In the genomic region with DNA sequence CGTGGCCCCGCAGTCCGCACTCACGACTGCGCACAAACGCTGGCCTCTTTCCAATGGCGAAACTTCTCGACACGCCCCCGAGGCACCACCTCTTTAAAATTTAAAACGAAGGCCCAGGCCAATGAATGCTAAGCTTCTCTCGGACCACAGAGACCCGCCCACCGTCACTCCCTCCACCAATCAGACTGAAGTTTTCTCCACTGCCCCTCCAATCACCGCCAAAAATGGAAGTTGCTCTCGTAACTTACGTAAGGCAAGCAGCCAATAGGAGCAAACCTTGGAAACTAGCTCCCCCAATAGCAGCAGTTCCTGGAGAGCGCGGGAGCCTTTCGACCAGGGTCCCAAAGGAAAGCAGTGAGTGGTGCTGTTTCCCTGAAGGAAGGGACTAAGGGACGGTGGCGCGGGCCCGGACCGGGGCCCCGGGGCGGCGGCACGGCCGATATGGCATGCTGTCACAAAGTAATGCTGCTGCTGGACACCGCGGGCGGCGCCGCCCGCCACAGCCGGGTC, we compare ENCODE assay signal across 8 cellular contexts. TPM values are rescaled to one million over a fixed set of nuclear protein-coding genes. Genes with fewer than 3 reads are reported as not detected.
DNase-seq lines count a peak whose midpoint lies in the region; ATAC-seq, FAIRE-seq and TF ChIP-seq lines count a peak whose summit lies in the region.

A gene with protein sequence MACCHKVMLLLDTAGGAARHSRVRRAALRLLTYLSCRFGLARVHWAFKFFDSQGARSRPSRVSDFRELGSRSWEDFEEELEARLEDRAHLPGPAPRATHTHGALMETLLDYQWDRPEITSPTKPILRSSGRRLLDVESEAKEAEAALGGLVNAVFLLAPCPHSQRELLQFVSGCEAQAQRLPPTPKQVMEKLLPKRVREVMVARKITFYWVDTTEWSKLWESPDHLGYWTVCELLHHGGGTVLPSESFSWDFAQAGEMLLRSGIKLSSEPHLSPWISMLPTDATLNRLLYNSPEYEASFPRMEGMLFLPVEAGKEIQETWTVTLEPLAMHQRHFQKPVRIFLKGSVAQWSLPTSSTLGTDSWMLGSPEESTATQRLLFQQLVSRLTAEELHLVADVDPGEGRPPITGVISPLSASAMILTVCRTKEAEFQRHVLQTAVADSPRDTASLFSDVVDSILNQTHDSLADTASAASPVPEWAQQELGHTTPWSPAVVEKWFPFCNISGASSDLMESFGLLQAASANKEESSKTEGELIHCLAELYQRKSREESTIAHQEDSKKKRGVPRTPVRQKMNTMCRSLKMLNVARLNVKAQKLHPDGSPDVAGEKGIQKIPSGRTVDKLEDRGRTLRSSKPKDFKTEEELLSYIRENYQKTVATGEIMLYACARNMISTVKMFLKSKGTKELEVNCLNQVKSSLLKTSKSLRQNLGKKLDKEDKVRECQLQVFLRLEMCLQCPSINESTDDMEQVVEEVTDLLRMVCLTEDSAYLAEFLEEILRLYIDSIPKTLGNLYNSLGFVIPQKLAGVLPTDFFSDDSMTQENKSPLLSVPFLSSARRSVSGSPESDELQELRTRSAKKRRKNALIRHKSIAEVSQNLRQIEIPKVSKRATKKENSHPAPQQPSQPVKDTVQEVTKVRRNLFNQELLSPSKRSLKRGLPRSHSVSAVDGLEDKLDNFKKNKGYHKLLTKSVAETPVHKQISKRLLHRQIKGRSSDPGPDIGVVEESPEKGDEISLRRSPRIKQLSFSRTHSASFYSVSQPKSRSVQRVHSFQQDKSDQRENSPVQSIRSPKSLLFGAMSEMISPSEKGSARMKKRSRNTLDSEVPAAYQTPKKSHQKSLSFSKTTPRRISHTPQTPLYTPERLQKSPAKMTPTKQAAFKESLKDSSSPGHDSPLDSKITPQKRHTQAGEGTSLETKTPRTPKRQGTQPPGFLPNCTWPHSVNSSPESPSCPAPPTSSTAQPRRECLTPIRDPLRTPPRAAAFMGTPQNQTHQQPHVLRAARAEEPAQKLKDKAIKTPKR (N-terminal part only) (plus strand): TSS at position 324 of the 510 bp plus-strand sequence. CDS start 118 bp downstream, at position 442.

- peak within 1 kb of the TSS; percentile 75 for H3K9ac ChIP-seq in HepG2 (ENCODE audit: insufficient read depth, low read depth, low read length)

- peaks cover 38% of the 10 kb centered on the region for H3K4me1 Mint-ChIP-seq in CD14-positive monocyte
- H3K4me1 Mint-ChIP-seq in activated CD4-positive, alpha-beta T cell treated with anti-CD3 and anti-CD28 coated beads, Interleukin-2, amount 10 ng/mL, durations not matched to agents 7 days and 5 days = peaks cover 31% of the 10 kb centered on the region
- peaks cover 36% of the 10 kb centered on the region for H3K4me1 Mint-ChIP-seq in dendritic cell treated with granulocyte-macrophage colony-stimulating factor and Interleukin-4, amounts not matched to agents 40 ng/mL and 50 ng/mL, for 4 days (ENCODE audit: low read depth)

- peak within 1 kb of the TSS; percentile 63 for H2AFZ ChIP-seq in HepG2 (ENCODE audit: low read length)

- BruUV-seq in HepG2 (replicated peaks; lab: Mats Ljungman, UMichigan) = no TSS peak

- in situ Hi-C loops in HepG2 (cut with HindIII; ENCODE audit: extremely low pct_ligation_motif_present, low pct_unique_long_range_greater_than_20kb) = no loop called here

- peak; percentile 97 for ATAC-seq in GM19395 (IDR thresholded peaks at IDR 0.05; ENCODE audit: unreplicated experiment)
- ATAC-seq in HG03558 (IDR thresholded peaks at IDR 0.05; ENCODE audit: extremely low read depth, unreplicated experiment) = peak; percentile 95
- peak; percentile 94 for ATAC-seq in HepG2

- H3K27me3 ChIP-seq in HepG2 (ENCODE audit: control insufficient read depth in 1 of 2, insufficient read depth in 2 of 2, low read length in 2 of 2) = peaks cover 0 to 4% of the 10 kb centered on the region in 2 experiments; a peak in 1 of 5 replicates

- H3K36me3 Mint-ChIP-seq in CD14-positive monocyte = peaks cover 2 to 8% of the 10 kb centered on the region in 2 donors
- peaks cover 25% of the 10 kb centered on the region for H3K36me3 Mint-ChIP-seq in activated CD4-positive, alpha-beta T cell treated with anti-CD3 and anti-CD28 coated beads, Interleukin-2, amount 10 ng/mL, durations not matched to agents 7 days and 5 days (ENCODE audit: low read depth)
- H3K36me3 Mint-ChIP-seq in dendritic cell treated with granulocyte-macrophage colony-stimulating factor and Interleukin-4, amounts not matched to agents 40 ng/mL and 50 ng/mL, for 4 days (ENCODE audit: low read depth) = no peaks in the 10 kb centered on the region

- WGBS in HepG2 (ENCODE audit: low lambda C conversion rate) = under 1% methylated on average over 28 of the region's 37 CpGs

- H3K27ac Mint-ChIP-seq in CD14-positive monocyte = peak within 1 kb of the TSS in 6 of 7 donors; percentile 35 to 78 (median 58)
- H3K27ac Mint-ChIP-seq in activated CD4-positive, alpha-beta T cell treated with anti-CD3 and anti-CD28 coated beads, Interleukin-2, amount 10 ng/mL, durations not matched to agents 7 days and 5 days = peak within 1 kb of the TSS; percentile 79
- peak within 1 kb of the TSS; percentile 45 for H3K27ac Mint-ChIP-seq in dendritic cell treated with granulocyte-macrophage colony-stimulating factor and Interleukin-4, amounts not matched to agents 40 ng/mL and 50 ng/mL, for 4 days

- peak within 1 kb of the TSS; percentile 73 for H3K27ac ChIP-seq in HepG2 (ENCODE audit: extremely low read length, insufficient read depth, low read length)

- H3K79me2 ChIP-seq in HepG2 (ENCODE audit: insufficient read depth, low read length) = peaks cover 46% of the 10 kb centered on the region

- H3K27me3 Mint-ChIP-seq in CD14-positive monocyte (ENCODE audit: low read depth in 3 of 3) = peaks cover 9 to 21% (median 19%) of the 10 kb centered on the region in 3 donors
- H3K27me3 Mint-ChIP-seq in activated CD4-positive, alpha-beta T cell treated with anti-CD3 and anti-CD28 coated beads, Interleukin-2, amount 10 ng/mL, durations not matched to agents 7 days and 5 days = peaks cover 11% of the 10 kb centered on the region
- peaks cover 13% of the 10 kb centered on the region for H3K27me3 Mint-ChIP-seq in dendritic cell treated with granulocyte-macrophage colony-stimulating factor and Interleukin-4, amounts not matched to agents 40 ng/mL and 50 ng/mL, for 4 days

- H3K9me3 Mint-ChIP-seq in CD14-positive monocyte = peaks cover 0 to 3% (median 0%) of the 10 kb centered on the region in 7 donors
- no peaks in the 10 kb centered on the region for H3K9me3 Mint-ChIP-seq in activated CD4-positive, alpha-beta T cell treated with anti-CD3 and anti-CD28 coated beads, Interleukin-2, amount 10 ng/mL, durations not matched to agents 7 days and 5 days
- H3K9me3 Mint-ChIP-seq in dendritic cell treated with granulocyte-macrophage colony-stimulating factor and Interleukin-4, amounts not matched to agents 40 ng/mL and 50 ng/mL, for 4 days = no peaks in the 10 kb centered on the region

- no peak for TF ChIP-seq RAD21 in HepG2 (CRISPR knock-in tag; IDR thresholded peaks at IDR 0.05)

- peaks cover 34% of the 10 kb centered on the region for H3K4me1 ChIP-seq in HepG2 (ENCODE audit: insufficient read depth, low read length)

- H3K9me3 ChIP-seq in HepG2 (ENCODE audit: low read length) = no peaks in the 10 kb centered on the region

- POLR2A ChIA-PET in activated CD4-positive, alpha-beta T cell treated with anti-CD3 and anti-CD28 coated beads, Interleukin-2, amount 10 ng/mL, durations not matched to agents 7 days and 5 days (lab: Charles Lee) = interaction anchor here (0.5 kb wide), 1 partner anchor 1043 kb away, joined by 3 read pairs; no protein-coding TSS in a partner anchor
- POLR2A ChIA-PET in HepG2 (lab: Yijun Ruan, JAX) = interaction anchor here (0.7 to 0.9 kb wide), 3 partner anchors 9 to 240 kb away, joined by 3 to 8 read pairs (median 4); a partner anchor contains a TSS

- H4K20me1 ChIP-seq in HepG2 (ENCODE audit: insufficient read depth, low read length) = no peaks in the 10 kb centered on the region

- CTCF ChIA-PET in activated CD4-positive, alpha-beta T cell treated with anti-CD3 and anti-CD28 coated beads, Interleukin-2, amount 10 ng/mL, durations not matched to agents 7 days and 5 days (lab: Charles Lee) = interaction anchor here (0.9 kb wide), 1 partner anchor 46 kb away, joined by 3 read pairs; no protein-coding TSS in a partner anchor
- CTCF ChIA-PET in HepG2 (lab: Yijun Ruan, JAX; ENCODE audit: low intra/inter-chr PET ratio, low total read pairs) = no interaction called here

- DNase-seq in CD14-positive monocyte (ENCODE audit: low spot score) (peak; percentile 97), NCI-H748 (lab: John Stamatoyannopoulos, UW; ENCODE audit: unreplicated experiment) (peak; percentile 98), HepG2 (ENCODE audit: low spot score) (peak; percentile 99)
- DNase-seq in activated CD4-positive, alpha-beta T cell treated with anti-CD3 and anti-CD28 coated beads, Interleukin-2, amount 10 ng/mL, durations not matched to agents 7 days and 5 days = peak; percentile 98
- peak; percentile 82 to 89 for DNase-seq in stimulated activated CD4-positive, alpha-beta T cell treated with anti-CD3 and anti-CD28 coated beads, Interleukin-2, amount 100 ng/mL, for 48 hours

- FAIRE-seq in HepG2 (lab: Jason Lieb, UNC) = peak; percentile 100

- intact Hi-C loops in CD14-positive monocyte (cut with micrococcal nuclease) (loop anchor here in 1 of 2 donors (10.0 kb wide), 3 partner anchors 240 to 1110 kb away; a partner anchor contains a TSS), HepG2 (cut with micrococcal nuclease; ENCODE audit: unreplicated experiment) (no loop called here)
- intact Hi-C loops in dendritic cell treated with granulocyte-macrophage colony-stimulating factor and Interleukin-4, amounts not matched to agents 40 ng/mL and 50 ng/mL, for 4 days (cut with micrococcal nuclease) = no loop called here

- TF ChIP-seq POLR2A in HepG2 (IDR thresholded peaks at IDR 0.05; ENCODE audit: insufficient read depth in 1 of 2, low read depth in 2 of 2, low read length in 2 of 2) = peak; percentile 68 to 81

- no peak for TF ChIP-seq EP300 in HepG2 (IDR thresholded peaks at IDR 0.05; ENCODE audit: low read depth in 2 of 2, low read length in 2 of 2)
- TF ChIP-seq EP300 in HepG2 (CRISPR knock-in tag; IDR thresholded peaks at IDR 0.05; ENCODE audit: borderline replicate concordance) = no peak

- H3K36me3 ChIP-seq in HepG2 (replicated peaks in 1 of 2; ENCODE audit: control insufficient read depth in 1 of 2, insufficient read depth in 2 of 2, low read length in 2 of 2) = peaks cover 2 to 6% of the 10 kb centered on the region in 2 experiments; a peak in 4 of 5 replicates

- peak within 1 kb of the TSS; percentile 86 to 94 for H3K4me3 Mint-ChIP-seq in CD14-positive monocyte
- H3K4me3 Mint-ChIP-seq in activated CD4-positive, alpha-beta T cell treated with anti-CD3 and anti-CD28 coated beads, Interleukin-2, amount 10 ng/mL, durations not matched to agents 7 days and 5 days = peak within 1 kb of the TSS; percentile 85
- peak within 1 kb of the TSS; percentile 82 for H3K4me3 Mint-ChIP-seq in dendritic cell treated with granulocyte-macrophage colony-stimulating factor and Interleukin-4, amounts not matched to agents 40 ng/mL and 50 ng/mL, for 4 days

- H3K4me3 ChIP-seq in HepG2 (replicated peaks in 1 of 3; ENCODE audit: insufficient read depth in 1 of 3, low read depth in 2 of 3, low read length in 3 of 3) = peak within 1 kb of the TSS; percentile 81 to 87 (median 81)

- no peak for TF ChIP-seq CTCF in CD14-positive monocyte (IDR thresholded peaks at IDR 0.05)
- TF ChIP-seq CTCF in HepG2 (CRISPR knock-in tag; IDR thresholded peaks at IDR 0.05) = no peak

- peak within 1 kb of the TSS; percentile 76 for H3K4me2 ChIP-seq in HepG2 (ENCODE audit: low read depth, low read length)

RNA-seq across cellular contexts. Expression of the gene that starts here (rescaled TPM):
- polyA plus RNA-seq in CD14-positive monocyte = not detected
- 10 to 100 TPM; 28.8 to 29.8 TPM for total RNA-seq in activated CD4-positive, alpha-beta T cell treated with anti-CD3 and anti-CD28 coated beads, Interleukin-2, amount 10 ng/mL, durations not matched to agents 7 days and 5 days
- total RNA-seq in HepG2 (2016; rRNA removed; fragmentation: Illumina TruSeq; extraction: Trizol) = 14.3 and 14.8 TPM in 2 replicates
- 2.6 and 3.4 TPM in 2 replicates for total RNA-seq in HepG2 (2016; cell fraction: cytosol; rRNA removed; fragmentation: Illumina TruSeq; extraction: Trizol; ENCODE audit: low read depth)
- 13.0 and 13.8 TPM in 2 replicates for total RNA-seq in HepG2 (2016; cell fraction: insoluble cytoplasmic fraction; rRNA removed; fragmentation: Illumina TruSeq; extraction: Trizol)
- 5.7 and 6.1 TPM in 2 replicates for total RNA-seq in HepG2 (2016; cell fraction: membrane; rRNA removed; fragmentation: Illumina TruSeq; extraction: Trizol)
- total RNA-seq in HepG2 (2016; cell fraction: nucleus; rRNA removed; fragmentation: Illumina TruSeq; extraction: Trizol) = 24.1 and 25.6 TPM in 2 replicates
- 3.3 and 4.1 TPM in 2 replicates for polyA plus RNA-seq in HepG2 (2011; rRNA removed)
- polyA plus RNA-seq in HepG2 (2011; cell fraction: cytosol; rRNA removed) = 1.7 and 2.0 TPM in 2 replicates
- 8.1 and 12.8 TPM in 2 replicates for polyA plus RNA-seq in HepG2 (2011; cell fraction: nucleus; rRNA removed)
- polyA plus RNA-seq in HepG2 (2012) = 2.6 and 5.2 TPM in 2 replicates
- polyA plus RNA-seq in HepG2 (2016; cell fraction: cytosol; fragmentation: Illumina TruSeq; extraction: Trizol; ENCODE audit: low read depth) = 1.4 and 1.7 TPM in 2 replicates
- polyA plus RNA-seq in HepG2 (2016; cell fraction: insoluble cytoplasmic fraction; fragmentation: Illumina TruSeq; extraction: Trizol; ENCODE audit: low read depth) = 9.6 and 12.3 TPM in 2 replicates
- polyA plus RNA-seq in HepG2 (2016; cell fraction: membrane; fragmentation: Illumina TruSeq; extraction: Trizol; ENCODE audit: low read depth) = 2.4 and 2.7 TPM in 2 replicates
- polyA plus RNA-seq in HepG2 (2016; cell fraction: nucleus; fragmentation: Illumina TruSeq; extraction: Trizol; ENCODE audit: insufficient read depth, low read depth) = 35.2 and 38.1 TPM in 2 replicates
- polyA minus RNA-seq in HepG2 (2011; rRNA and poly(A)+ RNA removed; ENCODE audit: low replicate concordance) = 12.6 and 58.7 TPM in 2 replicates
- 3.0 and 3.7 TPM in 2 replicates for polyA minus RNA-seq in HepG2 (2011; cell fraction: cytosol; rRNA and poly(A)+ RNA removed)
- polyA minus RNA-seq in HepG2 (2011; cell fraction: nucleus; rRNA and poly(A)+ RNA removed) = 15.5 and 18.4 TPM in 2 replicates

Comparison
In these comparisons a context has a peak if more than half of its experiments do, and no peak if none do; other contexts are left out.
1. Peak in every context shown above with its lines: DNase-seq, ATAC-seq, H3K4me3 ChIP-seq and H3K27ac ChIP-seq.
2. Peak in DNase-seq in CD14-positive monocyte; RNA of the gene not detected or under 1 TPM.